8 cellular contexts compared by ENCODE assay signal in the genomic region with DNA sequence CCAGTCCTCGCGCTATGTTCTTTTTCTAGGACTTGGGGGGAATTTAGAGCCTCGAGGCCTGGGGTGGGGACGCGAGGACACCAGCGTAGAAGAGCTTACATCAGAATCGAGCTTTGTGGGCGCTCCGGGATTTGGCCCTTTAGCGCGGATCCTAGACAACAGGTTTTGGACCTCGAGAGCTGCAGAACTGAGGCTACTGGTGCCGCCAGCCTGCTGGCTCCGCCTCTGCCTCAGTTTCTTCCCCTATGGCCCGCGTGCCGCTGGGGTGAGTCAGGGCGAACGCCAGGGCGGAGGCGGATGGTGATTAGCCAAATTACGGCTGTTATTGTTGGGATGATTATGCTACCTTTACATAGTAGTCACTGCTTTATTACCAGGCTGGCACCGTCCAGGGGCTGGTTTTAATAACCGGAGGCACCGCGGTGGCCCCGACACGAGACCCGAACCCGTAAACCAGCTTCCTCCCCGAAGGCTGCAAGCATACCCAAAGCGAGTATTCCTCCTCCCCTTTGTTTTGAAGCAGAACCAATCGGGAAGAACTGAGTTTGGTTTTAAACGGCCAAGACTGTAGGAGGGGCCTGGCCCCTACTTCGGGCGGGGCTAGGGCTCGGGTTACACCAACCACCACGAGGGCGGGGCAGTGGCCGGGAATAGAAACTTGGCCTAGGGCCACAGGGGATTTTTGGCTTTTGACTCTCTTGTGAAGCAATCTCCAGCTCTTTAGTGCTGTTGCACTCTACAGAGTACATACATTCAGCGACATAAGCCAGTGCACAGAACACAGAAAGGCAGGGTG. TPM values are rescaled to one million over a fixed set of nuclear protein-coding genes. Genes with fewer than 3 reads are reported as not detected.
DNase-seq lines count a peak whose midpoint lies in the region; ATAC-seq and TF ChIP-seq lines count a peak whose summit lies in the region.

No MANE protein-coding gene starts in this region.

- no peaks in the 10 kb centered on the region for H3K9me3 ChIP-seq in DND-41 (ENCODE audit: insufficient read depth, low read length, severe bottlenecking)
- no peaks in the 10 kb centered on the region for H3K9me3 ChIP-seq in KOPT-K1 (ENCODE audit: insufficient read depth, low read length, poor library complexity, severe bottlenecking)
- H3K9me3 ChIP-seq in Peyer's patch = no peaks in the 10 kb centered on the region
- no peaks in the 10 kb centered on the region for H3K9me3 ChIP-seq in esophagus squamous epithelium

- peak overlapping the region; percentile 76 for H3K4me2 ChIP-seq in DND-41 (ENCODE audit: insufficient read depth, low read length)

- 0 to 1% methylated on average over 10 to 31 of the region's 41 CpGs for WGBS in esophagus squamous epithelium, 2 donors

- peak overlapping the region; percentile 79 for H2AFZ ChIP-seq in DND-41 (ENCODE audit: low read depth, low read length)

- no peaks in the 10 kb centered on the region for H3K27me3 ChIP-seq in DND-41 (ENCODE audit: insufficient read depth, low read length, poor library complexity)
- H3K27me3 ChIP-seq in Peyer's patch = no peaks in the 10 kb centered on the region
- H3K27me3 ChIP-seq in esophagus squamous epithelium = no peaks in the 10 kb centered on the region

- DNase-seq in DND-41 (peak; percentile 96), Peyer's patch (peak; percentile 91 to 97 (median 94)), activated T-helper 1 cell treated with Interleukin-2 at 50 U/mL for 16 hours (ENCODE audit: low read depth) (peak; percentile 70), esophagus squamous epithelium (lab: John Stamatoyannopoulos, UW) (peak; percentile 61), myocyte (ENCODE audit: low read depth) (peak; percentile 98)
- peak; percentile 74 to 78 for DNase-seq in stimulated activated CD8-positive, alpha-beta memory T cell treated with anti-CD3 and anti-CD28 coated beads, Interleukin-7, amount 100 ng/mL, for 4 hours (ENCODE audit: low read depth in 2 of 2)

- H3K4me1 ChIP-seq in DND-41 (ENCODE audit: insufficient read depth, low read length) (peaks cover 34% of the 10 kb centered on the region), Peyer's patch (peaks cover 0 to 35% (median 3%) of the 10 kb centered on the region in 4 donors), esophagus squamous epithelium (peaks cover 18 to 39% (median 19%) of the 10 kb centered on the region in 3 donors)

- H3K9ac ChIP-seq in DND-41 (ENCODE audit: low read depth, low read length) = peak overlapping the region; percentile 79

- H3K27ac ChIP-seq in DND-41 (ENCODE audit: low read length) (peak overlapping the region; percentile 91), KOPT-K1 (ENCODE audit: low read depth, low read length, poor library complexity, severe bottlenecking) (peak overlapping the region; percentile 96), Peyer's patch (peak overlapping the region; percentile 91 to 99 (median 96)), esophagus squamous epithelium (peak overlapping the region; percentile 98 to 99 (median 98))

- H3K36me3 ChIP-seq in DND-41 (ENCODE audit: insufficient read depth, low read length) (peaks cover 31% of the 10 kb centered on the region), KOPT-K1 (ENCODE audit: insufficient read depth, low read length) (peaks cover 28% of the 10 kb centered on the region), Peyer's patch (peaks cover 0 to 17% (median 0%) of the 10 kb centered on the region in 3 donors), esophagus squamous epithelium (peaks cover 11 to 21% (median 14%) of the 10 kb centered on the region in 3 donors)

- H3K79me2 ChIP-seq in DND-41 (ENCODE audit: insufficient read depth, low read length) = peaks cover 31% of the 10 kb centered on the region

- ATAC-seq in DND-41 (ENCODE audit: insufficient read depth, low read depth) (peak; percentile 80), GM21825 (IDR thresholded peaks at IDR 0.05; ENCODE audit: unreplicated experiment) (peak; percentile 64)

- H4K20me1 ChIP-seq in DND-41 (ENCODE audit: insufficient read depth, low read length) = peaks cover 10% of the 10 kb centered on the region

- intact Hi-C loops in esophagus squamous epithelium (cut with DNase I) = no loop called here

- H3K4me3 ChIP-seq in DND-41 (ENCODE audit: low read depth in 1 of 2, low read length in 2 of 2) (peak overlapping the region; percentile 33 to 70), Peyer's patch (peak overlapping the region; percentile 84 to 99 (median 96)), esophagus squamous epithelium (peak overlapping the region; percentile 80 to 95 (median 82))

- TF ChIP-seq POLR2A in Peyer's patch (IDR thresholded peaks at IDR 0.05) (peak; percentile 31 to 70), esophagus squamous epithelium (IDR thresholded peaks at IDR 0.05) (peak in 3 of 4 donors; percentile 63 to 82 (median 79))

- TF ChIP-seq CTCF in DND-41 (IDR thresholded peaks at IDR 0.05; ENCODE audit: borderline replicate concordance, extremely low read depth, low read length, poor library complexity, severe bottlenecking) (no peak), Peyer's patch (IDR thresholded peaks at IDR 0.05) (peak in 1 of 6 experiments; percentile 4), esophagus squamous epithelium (IDR thresholded peaks at IDR 0.05) (no peak)

RNA-seq across cellular contexts. Expression of a gene that starts 0.6 kb away (rescaled TPM):
- total RNA-seq in Peyer's patch (100 to 1,000 TPM in 1 of 4 donors, 10 to 100 TPM in 3; 73.4 to 118 (median 88.4) TPM), esophagus squamous epithelium (10 to 100 TPM; 24.3 to 52.4 (median 48.6) TPM), myocyte (33.6 and 35.9 TPM in 2 replicates)
- polyA plus RNA-seq in myocyte (2012) = 107 TPM

RNA-seq across cellular contexts. Expression of a gene that starts 5.9 kb away (rescaled TPM):
- total RNA-seq in Peyer's patch (10 to 100 TPM; 32.2 to 72.0 (median 58.0) TPM), esophagus squamous epithelium (10 to 100 TPM; 14.4 to 31.9 (median 22.7) TPM), myocyte (18.1 and 35.3 TPM in 2 replicates)
- polyA plus RNA-seq in myocyte (2012) = 24.5 TPM

RNA-seq across cellular contexts. Expression of a gene that starts 15.1 kb away (rescaled TPM):
- total RNA-seq in Peyer's patch (1 to 10 TPM in 1 of 4 donors, not detected in 3; 1.7 TPM), esophagus squamous epithelium (under 1 TPM in 2 of 4 donors, not detected in 2; 0.15 to 0.38 TPM), myocyte (not detected in 2 replicates)
- 0.30 TPM for polyA plus RNA-seq in myocyte (2012)

RNA-seq across cellular contexts. Expression of a gene that starts 53.7 kb away (rescaled TPM):
- total RNA-seq in Peyer's patch (10 to 100 TPM in 2 of 4 donors, 1 to 10 TPM in 2; 7.1 to 12.6 (median 10.2) TPM), esophagus squamous epithelium (10 to 100 TPM in 3 of 4 donors, 1 to 10 TPM in 1; 5.3 to 14.8 (median 12.4) TPM), myocyte (21.8 and 26.7 TPM in 2 replicates)
- polyA plus RNA-seq in myocyte (2012) = 20.8 TPM

RNA-seq across cellular contexts. Expression of a gene that starts 53.9 kb away (rescaled TPM):
- total RNA-seq in Peyer's patch = 10 to 100 TPM; 17.3 to 55.3 (median 27.8) TPM
- 10 to 100 TPM; 17.6 to 34.9 (median 26.5) TPM for total RNA-seq in esophagus squamous epithelium
- total RNA-seq in myocyte = 33.4 and 34.1 TPM in 2 replicates
- polyA plus RNA-seq in myocyte (2012) = 31.6 TPM

Comparison
In these comparisons a context has a peak if more than half of its experiments do, and no peak if none do; other contexts are left out.
1. Peak in every context shown above with its lines: DNase-seq, ATAC-seq, H3K4me3 ChIP-seq and H3K27ac ChIP-seq.